Comparison of ENCODE assay signal across 13 cellular contexts in genomic region chr11:69635804-69636511, GRCh38. TPM values are rescaled to one million over a fixed set of nuclear protein-coding genes. Genes with fewer than 3 reads are reported as not detected.
A peak's percentile ranks its signal among the peaks of the same experiment; 100 is the strongest.
DNase-seq lines count a peak whose midpoint lies in the region; ATAC-seq, FAIRE-seq and TF ChIP-seq lines count a peak whose summit lies in the region.
"Had no signal": no experiment of that assay in that cellular context is flagged by ENCODE, and none has a peak within 500 bp of the region (broad histone marks: within the 10 kb centered on the region; RNA-seq: fewer than 3 reads in every experiment).

No MANE protein-coding gene starts in this region.

- no peaks in the 10 kb centered on the region for H3K9me3 ChIP-seq in Caco-2
- H3K9me3 ChIP-seq in right cardiac atrium (ENCODE audit: control insufficient read depth, low read length): no peaks in the 10 kb centered on the region
- H3K9me3 ChIP-seq: neutrophil had no signal

- no TSS peak for BruUV-seq in Caco-2 (replicated peaks; lab: Mats Ljungman, UMichigan)

- peaks cover 22% of the 10 kb centered on the region for H3K4me1 Mint-ChIP-seq in Caco-2 (ENCODE audit: low read depth, unreplicated experiment)
- peaks cover 35% of the 10 kb centered on the region for H3K4me1 Mint-ChIP-seq in activated B cell treated with CpG ODN at 0.5 μM for 24 hours
- peaks cover 23% of the 10 kb centered on the region for H3K4me1 Mint-ChIP-seq in progenitor cell of endocrine pancreas (ENCODE audit: low read depth)

- TF ChIP-seq CTCF in Caco-2 (IDR thresholded peaks at IDR 0.05; ENCODE audit: insufficient read depth in 1 of 2, low read depth in 1 of 2, low read length in 1 of 2, severe bottlenecking in 1 of 2, unreplicated experiment in 1 of 2) (no peak), activated B cell treated with CpG ODN at 0.5 μM for 24 hours (IDR thresholded peaks at IDR 0.05) (no peak), progenitor cell of endocrine pancreas (IDR thresholded peaks at IDR 0.05; ENCODE audit: unreplicated experiment) (no peak), RWPE1 (conservative IDR thresholded peaks at IDR 0.05; ENCODE audit: low read depth) (no peak), D721Med (IDR thresholded peaks at IDR 0.05; ENCODE audit: insufficient read depth, missing control alignments) (no peak)

- H3K27me3 Mint-ChIP-seq in Caco-2 (ENCODE audit: insufficient read depth, unreplicated experiment) (no peaks in the 10 kb centered on the region), activated B cell treated with CpG ODN at 0.5 μM for 24 hours (peaks cover 27% of the 10 kb centered on the region), progenitor cell of endocrine pancreas (peaks cover 6% of the 10 kb centered on the region)

- WGBS in right cardiac atrium: 17% methylated on average over 17 of the region's 17 CpGs

- peak overlapping the region; percentile 97 for H3K27ac Mint-ChIP-seq in Caco-2 (ENCODE audit: unreplicated experiment)
- H3K27ac Mint-ChIP-seq in activated B cell treated with CpG ODN at 0.5 μM for 24 hours: no peak overlapping the region
- peak overlapping the region; percentile 86 for H3K27ac Mint-ChIP-seq in progenitor cell of endocrine pancreas

- H3K9me3 Mint-ChIP-seq in Caco-2 (ENCODE audit: unreplicated experiment) (no peaks in the 10 kb centered on the region), activated B cell treated with CpG ODN at 0.5 μM for 24 hours (peaks cover 2% of the 10 kb centered on the region), progenitor cell of endocrine pancreas (ENCODE audit: low read depth) (no peaks in the 10 kb centered on the region)
- H3K9me3 Mint-ChIP-seq: activated T-cell treated with anti-CD3 and anti-CD28 coated beads, Interleukin-2, amount 50 U/mL, for 4 hours had no signal

- DNase-seq in Caco-2: peak in 1 of 2 experiments; percentile 25
- DNase-seq in activated B cell treated with CpG ODN at 0.5 μM for 24 hours: no peak
- DNase-seq in right cardiac atrium: peak in 1 of 3 donors; percentile 55
- no peak for DNase-seq in progenitor cell of endocrine pancreas (ENCODE audit: low spot score, unreplicated experiment)
- no peak for DNase-seq in RWPE1 (ENCODE audit: low spot score)
- DNase-seq in cerebellum (ENCODE audit: low spot score): no peak
- no peak for DNase-seq in DMS 273 treated with DMSO at 0.1 percent for 48 hours (lab: John Stamatoyannopoulos, UW)
- DNase-seq in D721Med (ENCODE audit: insufficient read length, low spot score): no peak
- DNase-seq: activated T-cell treated with anti-CD3 and anti-CD28 coated beads, Interleukin-2, amount 50 U/mL, for 4 hours; KG1; T-helper 2 cell had no signal

- no peak for ATAC-seq in activated B cell treated with CpG ODN at 0.5 μM for 24 hours (ENCODE audit: low read depth)
- no peak for ATAC-seq in right cardiac atrium
- ATAC-seq: activated T-cell treated with anti-CD3 and anti-CD28 coated beads, Interleukin-2, amount 50 U/mL, for 4 hours had no signal

- H3K36me3 Mint-ChIP-seq in Caco-2 (ENCODE audit: insufficient read depth, unreplicated experiment): peaks cover 49% of the 10 kb centered on the region
- H3K36me3 Mint-ChIP-seq in activated B cell treated with CpG ODN at 0.5 μM for 24 hours (ENCODE audit: low read depth): no peaks in the 10 kb centered on the region
- no peaks in the 10 kb centered on the region for H3K36me3 Mint-ChIP-seq in progenitor cell of endocrine pancreas (ENCODE audit: insufficient read depth)

- CTCF ChIA-PET in Caco-2 (lab: Charles Lee) (interaction anchor here (0.6 kb wide), 1 partner anchor 298 kb away, joined by 5 read pairs; no protein-coding TSS in a partner anchor), activated B cell treated with CpG ODN at 0.5 μM for 24 hours (lab: Charles Lee) (no interaction called here), RWPE1 (lab: Yijun Ruan, JAX) (interaction anchor here (0.7 kb wide), 1 partner anchor 141 kb away, joined by 3 read pairs; no protein-coding TSS in a partner anchor)

- peak overlapping the region; percentile 73 for H3K4me3 ChIP-seq in Caco-2 (ENCODE audit: low read depth, low read length)
- peak overlapping the region; percentile 13 for H3K4me3 ChIP-seq in right cardiac atrium (ENCODE audit: low read length)

- H3K4me3 Mint-ChIP-seq in Caco-2 (ENCODE audit: unreplicated experiment) (peak overlapping the region; percentile 96), activated B cell treated with CpG ODN at 0.5 μM for 24 hours (peak overlapping the region; percentile 41), progenitor cell of endocrine pancreas (ENCODE audit: low read depth) (peak overlapping the region; percentile 68)
- H3K4me3 Mint-ChIP-seq: activated T-cell treated with anti-CD3 and anti-CD28 coated beads, Interleukin-2, amount 50 U/mL, for 4 hours had no signal

- peaks cover 19% of the 10 kb centered on the region for H3K4me1 ChIP-seq in Caco-2
- no peaks in the 10 kb centered on the region for H3K4me1 ChIP-seq in right cardiac atrium (ENCODE audit: control insufficient read depth, insufficient read depth, low read length)

- intact Hi-C loops in Caco-2 (cut with micrococcal nuclease; ENCODE audit: unreplicated experiment) (loop anchor here (1.0 to 2.0 kb wide), 3 partner anchors 35 to 199 kb away; no protein-coding TSS in a partner anchor), activated B cell treated with CpG ODN at 0.5 μM for 24 hours (cut with micrococcal nuclease) (no loop called here), right cardiac atrium (cut with DNase I) (loop anchor here in 3 of 4 donors (10.0 kb wide), 3 partner anchors 141 to 341 kb away; partner anchors contain the start of gene MYEOV (in 1 of the 3))

- no peak for FAIRE-seq in D721Med (lab: Jason Lieb, UNC)
- FAIRE-seq: endometrium had no signal

- no peak overlapping the region for H3K27ac ChIP-seq in right cardiac atrium (ENCODE audit: low read length)
- H3K27ac ChIP-seq in RWPE1: no peak overlapping the region
- H3K27ac ChIP-seq: neutrophil had no signal

- H3K27me3 ChIP-seq in Caco-2 (replicated peaks; ENCODE audit: control insufficient read depth, insufficient read depth, low read length) (no peaks in the 10 kb centered on the region), right cardiac atrium (ENCODE audit: control insufficient read depth, insufficient read depth) (no peaks in the 10 kb centered on the region)

- POLR2A ChIA-PET in Caco-2 (lab: Charles Lee) (interaction anchor here (0.5 to 1.8 kb wide), 4 partner anchors 35 to 193 kb away, joined by 3 to 6 read pairs (median 4); no protein-coding TSS in a partner anchor), activated B cell treated with CpG ODN at 0.5 μM for 24 hours (lab: Charles Lee) (no interaction called here), RWPE1 (lab: Yijun Ruan, JAX; ENCODE audit: low non-redundant PET) (no interaction called here)

- H3K36me3 ChIP-seq in Caco-2 (ENCODE audit: control insufficient read depth, insufficient read depth, low read length): no peaks in the 10 kb centered on the region
- H3K36me3 ChIP-seq: neutrophil had no signal

RNA-seq across cellular contexts. Expression of gene CCND1, which starts 5.0 kb away (rescaled TPM):
- total RNA-seq in Caco-2 (2022) (288 and 331 TPM in 2 replicates), activated B cell treated with CpG ODN at 0.5 μM for 24 hours (7.5 and 10.5 TPM in 2 replicates), right cardiac atrium (100 to 1,000 TPM; 113 to 149 (median 142) TPM), progenitor cell of endocrine pancreas (409 and 437 TPM in 2 replicates), cerebellum (20.8 TPM)
- 55.9 TPM for polyA plus RNA-seq in right cardiac atrium

RNA-seq across cellular contexts. Expression of gene LTO1, which starts 39.2 kb away (rescaled TPM):
- total RNA-seq in Caco-2 (2022): 49.3 and 51.3 TPM in 2 replicates
- total RNA-seq in activated B cell treated with CpG ODN at 0.5 μM for 24 hours: 46.3 and 52.5 TPM in 2 replicates
- 10 to 100 TPM in 3 of 4 donors, 1 to 10 TPM in 1; 8.7 to 13.6 (median 10.6) TPM for total RNA-seq in right cardiac atrium
- polyA plus RNA-seq in right cardiac atrium: 10.1 TPM
- total RNA-seq in progenitor cell of endocrine pancreas: 28.5 and 33.4 TPM in 2 replicates
- total RNA-seq in cerebellum: 22.3 TPM

Comparison
In these comparisons a context has a peak if more than half of its experiments do, and no peak if none do; other contexts are left out.
1. H3K4me3 Mint-ChIP-seq: peak in every context shown above with its lines; median percentile 96 in Caco-2; 68 in progenitor cell of endocrine pancreas; 41 in activated B cell treated with CpG ODN at 0.5 μM for 24 hours.